In the genomic region with DNA sequence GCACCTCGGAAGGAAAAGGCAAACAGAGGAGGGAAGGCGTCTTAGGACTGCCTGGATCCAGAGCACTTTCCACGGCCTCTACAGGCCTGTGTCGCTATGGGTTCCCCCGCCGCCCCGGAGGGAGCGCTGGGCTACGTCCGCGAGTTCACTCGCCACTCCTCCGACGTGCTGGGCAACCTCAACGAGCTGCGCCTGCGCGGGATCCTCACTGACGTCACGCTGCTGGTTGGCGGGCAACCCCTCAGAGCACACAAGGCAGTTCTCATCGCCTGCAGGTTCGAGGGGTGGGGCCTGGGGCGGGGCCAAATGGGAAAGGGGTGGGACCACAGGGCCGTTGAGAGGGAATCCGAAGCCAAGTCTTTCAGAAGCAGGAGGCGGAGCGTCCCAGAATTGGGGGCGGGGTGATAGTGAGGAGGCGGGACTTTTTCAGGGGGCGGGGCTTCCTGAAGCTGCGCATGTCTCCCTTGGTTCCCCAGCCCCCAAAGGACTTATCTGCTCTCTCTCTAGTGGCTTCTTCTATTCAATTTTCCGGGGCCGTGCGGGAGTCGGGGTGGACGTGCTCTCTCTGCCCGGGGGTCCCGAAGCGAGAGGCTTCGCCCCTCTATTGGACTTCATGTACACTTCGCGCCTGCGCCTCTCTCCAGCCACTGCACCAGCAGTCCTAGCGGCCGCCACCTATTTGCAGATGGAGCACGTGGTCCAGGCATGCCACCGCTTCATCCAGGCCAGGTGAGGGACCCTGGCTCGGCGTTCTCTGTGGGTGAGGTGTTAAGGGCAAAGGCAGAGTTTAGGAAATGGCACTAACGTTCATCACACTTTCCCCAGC, we compare ENCODE assay signal across 8 cellular contexts. TPM values are rescaled to one million over a fixed set of nuclear protein-coding genes. Genes with fewer than 3 reads are reported as not detected.
DNase-seq lines count a peak whose midpoint lies in the region; ATAC-seq and TF ChIP-seq lines count a peak whose summit lies in the region.

No MANE protein-coding gene starts in this region.

- TF ChIP-seq CTCF in spleen (IDR thresholded peaks at IDR 0.05 in 8 of 11, conservative IDR thresholded peaks at IDR 0.05 in 3 of 11) = no peak

- H3K27ac ChIP-seq in spleen = peak overlapping the region; percentile 63 to 100 (median 93)

- intact Hi-C loops in spleen (cut with DNase I; ENCODE audit: low total_unique reads) = loop anchor here (5.0 kb wide), 1 partner anchor 111 kb away; no protein-coding TSS in a partner anchor

- H3K9me3 ChIP-seq in spleen = no peaks in the 10 kb centered on the region

- H3K36me3 ChIP-seq in spleen = peaks cover 0 to 22% (median 0%) of the 10 kb centered on the region in 6 donors

- TF ChIP-seq POLR2A in spleen (IDR thresholded peaks at IDR 0.05) = peak in 1 of 3 donors; percentile 71

- H3K4me1 ChIP-seq in spleen = peaks cover 24 to 97% (median 59%) of the 10 kb centered on the region in 6 donors

- peak overlapping the region; percentile 24 to 69 (median 36) for H3K4me3 ChIP-seq in spleen

- in situ Hi-C loops in KBM-7 (cut with MboI; ENCODE audit: low pct_unique_long_range_greater_than_20kb, low sequenced_read_pairs) = no loop called here

- 33 to 45% (median 37%) methylated on average over 40 to 51 of the region's 51 CpGs for WGBS in spleen, 5 donors

- ATAC-seq in HG02885 (IDR thresholded peaks at IDR 0.05; ENCODE audit: poor library complexity, unreplicated experiment) (no peak), GM18861 (IDR thresholded peaks at IDR 0.05; ENCODE audit: unreplicated experiment) (no peak)

- H3K27me3 ChIP-seq in spleen (replicated peaks in 1 of 7) = peaks cover 0 to 15% (median 0%) of the 10 kb centered on the region in 7 donors

- DNase-seq in DMS153 treated with DMSO at 0.1 percent for 48 hours (lab: John Stamatoyannopoulos, UW; ENCODE audit: unreplicated experiment) (peak; percentile 75), KBM-7 (peak; percentile 84), cerebellum (ENCODE audit: low spot score) (peak; percentile 72), inferior parietal cortex (ENCODE audit: extremely low spot score) (peak; percentile 50), spleen (peak; percentile 97)
- peak; percentile 90 to 96 for DNase-seq in activated CD4-positive, alpha-beta T cell treated with anti-CD3 and anti-CD28 coated beads for 24 hours (ENCODE audit: low read depth in 2 of 2)

RNA-seq across cellular contexts. Expression of a gene that starts 0.9 kb away (rescaled TPM):
- total RNA-seq in cerebellum = 2.1 TPM
- total RNA-seq in spleen = 10 to 100 TPM; 12.9 to 92.5 (median 23.2) TPM
- polyA plus RNA-seq in spleen = 10 to 100 TPM in 1 of 3 donors, 1 to 10 TPM in 2; 4.2 to 16.6 (median 6.9) TPM

RNA-seq across cellular contexts. Expression of a gene that starts 11.4 kb away (rescaled TPM):
- total RNA-seq in cerebellum = 35.2 TPM
- 100 to 1,000 TPM; 224 to 335 (median 271) TPM for total RNA-seq in spleen
- polyA plus RNA-seq in spleen = 100 to 1,000 TPM; 369 to 504 (median 411) TPM

RNA-seq across cellular contexts. Expression of a gene that starts 12.0 kb away (rescaled TPM):
- total RNA-seq in cerebellum (1.4 TPM), spleen (10 to 100 TPM in 2 of 7 donors, 1 to 10 TPM in 5; 4.0 to 15.3 (median 7.6) TPM)
- polyA plus RNA-seq in spleen = 1 to 10 TPM; 1.7 to 5.4 (median 1.8) TPM

RNA-seq across cellular contexts. Expression of a gene that starts 20.1 kb away (rescaled TPM):
- total RNA-seq in cerebellum (not detected), spleen (1 to 10 TPM in 5 of 7 donors, under 1 TPM in 1, not detected in 1; 0.51 to 3.6 (median 2.9) TPM)
- polyA plus RNA-seq in spleen = 1 to 10 TPM; 1.9 to 3.9 (median 2.1) TPM

RNA-seq across cellular contexts. Expression of a gene that starts 27.9 kb away (rescaled TPM):
- total RNA-seq in cerebellum (0.18 TPM), spleen (1 to 10 TPM in 6 of 7 donors, under 1 TPM in 1; 0.79 to 2.5 (median 1.4) TPM)
- polyA plus RNA-seq in spleen = under 1 TPM; 0.15 to 0.35 (median 0.30) TPM
